ENCODE assay signal across 19 cellular contexts in genomic region chr6:77857421-77857820, GRCh38.
DNase-seq lines count a peak whose midpoint lies in the region; ATAC-seq and TF ChIP-seq lines count a peak whose summit lies in the region.
"Had no signal": no experiment of that assay in that cellular context is flagged by ENCODE, and none has a peak within 500 bp of the region (broad histone marks: within the 10 kb centered on the region; RNA-seq: fewer than 3 reads in every experiment).

No MANE protein-coding gene starts in this region.

- peak overlapping the region; percentile 32 for H3K27ac ChIP-seq in caudate nucleus (ENCODE audit: low read depth, low read length)
- H3K27ac ChIP-seq in testis, result no peak overlapping the region
- H3K27ac ChIP-seq: BLaER1 had no signal

- no peak overlapping the region for H3K4me3 Mint-ChIP-seq in nephron progenitor cell
- H3K4me3 Mint-ChIP-seq: CD14-positive monocyte; CD4-positive, alpha-beta memory T cell; CD4-positive, CD25-positive, alpha-beta regulatory T cell; CD8-positive, alpha-beta memory T cell had no signal

- no peak for TF ChIP-seq CTCF in nephron progenitor cell (IDR thresholded peaks at IDR 0.05)
- no peak for TF ChIP-seq CTCF in testis (IDR thresholded peaks at IDR 0.05)

- ATAC-seq in HG03139 (IDR thresholded peaks at IDR 0.05; ENCODE audit: unreplicated experiment) (no peak), HG03135 (IDR thresholded peaks at IDR 0.05; ENCODE audit: unreplicated experiment) (no peak)
- ATAC-seq: GM12878 had no signal

- no peak overlapping the region for H3K4me3 ChIP-seq in testis
- H3K4me3 ChIP-seq: BLaER1, GM12878 had no signal

- intact Hi-C loops in testis (cut with DNase I; ENCODE audit: low total_unique reads), result no loop called here

- no peaks in the 10 kb centered on the region for H3K36me3 ChIP-seq in testis (ENCODE audit: low read depth, missing control alignments)
- H3K36me3 ChIP-seq: BE2C, BLaER1 had no signal

- TF ChIP-seq POLR2A in testis (IDR thresholded peaks at IDR 0.05), result no peak

- no peak overlapping the region for H3K27ac Mint-ChIP-seq in nephron progenitor cell
- H3K27ac Mint-ChIP-seq: CD14-positive monocyte; CD4-positive, alpha-beta memory T cell; CD4-positive, CD25-positive, alpha-beta regulatory T cell; CD8-positive, alpha-beta memory T cell had no signal

- H3K9me3 ChIP-seq in testis, result no peaks in the 10 kb centered on the region
- H3K9me3 ChIP-seq: BE2C, BLaER1 had no signal

- DNase-seq in caudate nucleus (lab: John Stamatoyannopoulos, UW) (no peak), nephron progenitor cell (peak; percentile 29), testis (peak; percentile 17), NOMO-1 (lab: John Stamatoyannopoulos, UW; ENCODE audit: unreplicated experiment in 2 of 2) (no peak)
- DNase-seq: 8988T; ACHN; BE2C; C1 segment of cervical spinal cord; CD4-positive, alpha-beta memory T cell; CD4-positive, CD25-positive, alpha-beta regulatory T cell; CD8-positive, alpha-beta memory T cell; COR-L47; DMS79 treated with DMSO at 0.1 percent for 48 hours; GDM1 had no signal

- no peaks in the 10 kb centered on the region for H3K36me3 Mint-ChIP-seq in nephron progenitor cell (ENCODE audit: low read depth)
- H3K36me3 Mint-ChIP-seq: CD14-positive monocyte; CD4-positive, alpha-beta memory T cell; CD4-positive, CD25-positive, alpha-beta regulatory T cell; CD8-positive, alpha-beta memory T cell had no signal

- peaks cover 9% of the 10 kb centered on the region for H3K4me1 Mint-ChIP-seq in nephron progenitor cell
- H3K4me1 Mint-ChIP-seq: CD14-positive monocyte; CD4-positive, alpha-beta memory T cell; CD4-positive, CD25-positive, alpha-beta regulatory T cell; CD8-positive, alpha-beta memory T cell had no signal

- H3K27me3 ChIP-seq in testis, result no peaks in the 10 kb centered on the region
- H3K27me3 ChIP-seq: BE2C, BLaER1 had no signal

- H3K9me3 Mint-ChIP-seq in nephron progenitor cell, result peaks cover 8% of the 10 kb centered on the region

- no peaks in the 10 kb centered on the region for H3K27me3 Mint-ChIP-seq in nephron progenitor cell (ENCODE audit: low read depth, poor library complexity)
- H3K27me3 Mint-ChIP-seq: CD4-positive, alpha-beta memory T cell; CD4-positive, CD25-positive, alpha-beta regulatory T cell; CD8-positive, alpha-beta memory T cell had no signal

- H3K4me1 ChIP-seq in testis, result no peaks in the 10 kb centered on the region
- H3K4me1 ChIP-seq: BE2C, BLaER1 had no signal

Comparison
In these comparisons a context has a peak if more than half of its experiments do, and no peak if none do; other contexts are left out.
1. DNase-seq: peak in nephron progenitor cell (single experiment) and testis (single experiment); none in caudate nucleus (0 of 61) and NOMO-1 (0 of 2).